In genomic region chr2:134256961-134257360, GRCh38 we compare ENCODE assay signal across 17 cellular contexts. TPM values are rescaled to one million over a fixed set of nuclear protein-coding genes. Genes with fewer than 3 reads are reported as not detected.
DNase-seq lines count a peak whose midpoint lies in the region; ATAC-seq and TF ChIP-seq lines count a peak whose summit lies in the region.
"Had no signal": no experiment of that assay in that cellular context is flagged by ENCODE, and none has a peak within 500 bp of the region (broad histone marks: within the 10 kb centered on the region; RNA-seq: fewer than 3 reads in every experiment).

No MANE protein-coding gene starts in this region.

- H3K4me3 ChIP-seq in GM12875 (ENCODE audit: low read depth, low read length): peak overlapping the region; percentile 34

- no peak overlapping the region for H3K27ac Mint-ChIP-seq in activated naive CD8-positive, alpha-beta T cell treated with anti-CD3 and anti-CD28 coated beads, Interleukin-2, amount 10 ng/mL, durations not matched to agents 7 days and 5 days
- H3K27ac Mint-ChIP-seq in activated naive CD8-positive, alpha-beta T cell treated with anti-CD3 and anti-CD28 coated beads, Interleukin-2, amount 50 U/mL, for 24 hours: no peak overlapping the region
- H3K27ac Mint-ChIP-seq in activated B cell treated with CpG ODN at 0.5 μM for 24 hours: peak overlapping the region; percentile 97
- peak overlapping the region; percentile 65 for H3K27ac Mint-ChIP-seq in stimulated activated naive B cell treated with anti-CD40 and anti-IgM and Interleukin-4, amounts not matched to agents 10 μg/mL and 1 μg/mL and 100 μg/mL, for 72 hours

- CTCF ChIA-PET in activated B cell treated with CpG ODN at 0.5 μM for 24 hours (lab: Charles Lee): interaction anchor here (1.1 to 4.0 kb wide), 3 partner anchors 12 to 155 kb away, joined by 4 to 22 read pairs (median 5); no protein-coding TSS in a partner anchor

- DNase-seq in activated naive CD8-positive, alpha-beta T cell treated with anti-CD3 and anti-CD28 coated beads, Interleukin-2, amount 10 ng/mL, durations not matched to agents 7 days and 5 days: no peak
- DNase-seq in activated naive CD8-positive, alpha-beta T cell treated with anti-CD3 and anti-CD28 coated beads, Interleukin-2, amount 50 U/mL, for 24 hours: no peak
- DNase-seq in activated B cell treated with CpG ODN at 0.5 μM for 24 hours (no peak), NCI-H345 (lab: John Stamatoyannopoulos, UW) (no peak), NCI-H146 treated with DMSO at 0.1 percent for 48 hours (lab: John Stamatoyannopoulos, UW; ENCODE audit: unreplicated experiment) (no peak)
- DNase-seq in stimulated activated naive B cell treated with anti-CD40 and anti-IgM and Interleukin-4, amounts not matched to agents 10 μg/mL and 1 μg/mL and 100 μg/mL, for 72 hours: no peak
- DNase-seq: DMS 273 treated with DMSO at 0.1 percent for 48 hours, EL, NCI-H1048, NCI-H146, NCI-H2107, NCI-H446, NCI-H82, SIG-M5 had no signal

- no peaks in the 10 kb centered on the region for H3K27me3 Mint-ChIP-seq in activated naive CD8-positive, alpha-beta T cell treated with anti-CD3 and anti-CD28 coated beads, Interleukin-2, amount 10 ng/mL, durations not matched to agents 7 days and 5 days
- H3K27me3 Mint-ChIP-seq in activated naive CD8-positive, alpha-beta T cell treated with anti-CD3 and anti-CD28 coated beads, Interleukin-2, amount 50 U/mL, for 24 hours: no peaks in the 10 kb centered on the region
- no peaks in the 10 kb centered on the region for H3K27me3 Mint-ChIP-seq in activated B cell treated with CpG ODN at 0.5 μM for 24 hours
- H3K27me3 Mint-ChIP-seq in stimulated activated naive B cell treated with anti-CD40 and anti-IgM and Interleukin-4, amounts not matched to agents 10 μg/mL and 1 μg/mL and 100 μg/mL, for 72 hours: no peaks in the 10 kb centered on the region

- intact Hi-C loops in activated B cell treated with CpG ODN at 0.5 μM for 24 hours (cut with micrococcal nuclease): no loop called here

- H3K4me1 Mint-ChIP-seq in activated naive CD8-positive, alpha-beta T cell treated with anti-CD3 and anti-CD28 coated beads, Interleukin-2, amount 10 ng/mL, durations not matched to agents 7 days and 5 days: peaks cover 73% of the 10 kb centered on the region
- peaks cover 93% of the 10 kb centered on the region for H3K4me1 Mint-ChIP-seq in activated naive CD8-positive, alpha-beta T cell treated with anti-CD3 and anti-CD28 coated beads, Interleukin-2, amount 50 U/mL, for 24 hours
- H3K4me1 Mint-ChIP-seq in activated B cell treated with CpG ODN at 0.5 μM for 24 hours: peaks cover 96% of the 10 kb centered on the region
- H3K4me1 Mint-ChIP-seq in stimulated activated naive B cell treated with anti-CD40 and anti-IgM and Interleukin-4, amounts not matched to agents 10 μg/mL and 1 μg/mL and 100 μg/mL, for 72 hours: peaks cover 68 to 91% of the 10 kb centered on the region in 2 donors

- H3K36me3 Mint-ChIP-seq in activated naive CD8-positive, alpha-beta T cell treated with anti-CD3 and anti-CD28 coated beads, Interleukin-2, amount 10 ng/mL, durations not matched to agents 7 days and 5 days: peaks cover 24% of the 10 kb centered on the region
- H3K36me3 Mint-ChIP-seq in activated naive CD8-positive, alpha-beta T cell treated with anti-CD3 and anti-CD28 coated beads, Interleukin-2, amount 50 U/mL, for 24 hours (ENCODE audit: low read depth): peaks cover 19% of the 10 kb centered on the region
- peaks cover 22% of the 10 kb centered on the region for H3K36me3 Mint-ChIP-seq in activated B cell treated with CpG ODN at 0.5 μM for 24 hours (ENCODE audit: low read depth)
- peaks cover 16 to 28% of the 10 kb centered on the region in 2 donors for H3K36me3 Mint-ChIP-seq in stimulated activated naive B cell treated with anti-CD40 and anti-IgM and Interleukin-4, amounts not matched to agents 10 μg/mL and 1 μg/mL and 100 μg/mL, for 72 hours

- ATAC-seq in activated naive CD8-positive, alpha-beta T cell treated with anti-CD3 and anti-CD28 coated beads, Interleukin-2, amount 10 ng/mL, durations not matched to agents 7 days and 5 days (ENCODE audit: low read depth): no peak
- ATAC-seq in activated naive CD8-positive, alpha-beta T cell treated with anti-CD3 and anti-CD28 coated beads, Interleukin-2, amount 50 U/mL, for 24 hours: no peak
- ATAC-seq in activated B cell treated with CpG ODN at 0.5 μM for 24 hours (ENCODE audit: low read depth) (no peak), GM18870 (IDR thresholded peaks at IDR 0.05; ENCODE audit: unreplicated experiment) (no peak)
- no peak for ATAC-seq in stimulated activated naive B cell treated with anti-CD40 and anti-IgM and Interleukin-4, amounts not matched to agents 10 μg/mL and 1 μg/mL and 100 μg/mL, for 72 hours (replicated peaks)
- ATAC-seq: HCT116 had no signal

- POLR2A ChIA-PET in activated naive CD8-positive, alpha-beta T cell treated with anti-CD3 and anti-CD28 coated beads, Interleukin-2, amount 10 ng/mL, durations not matched to agents 7 days and 5 days (lab: Charles Lee): interaction anchor here (1.0 to 2.0 kb wide), 3 partner anchors 31 to 138 kb away, joined by 7 read pairs; no protein-coding TSS in a partner anchor
- POLR2A ChIA-PET in activated B cell treated with CpG ODN at 0.5 μM for 24 hours (lab: Charles Lee): interaction anchor here (0.6 to 1.2 kb wide), 3 partner anchors 8 to 23 kb away, joined by 3 to 5 read pairs (median 4); no protein-coding TSS in a partner anchor

- peak overlapping the region; percentile 19 for H3K4me3 Mint-ChIP-seq in activated naive CD8-positive, alpha-beta T cell treated with anti-CD3 and anti-CD28 coated beads, Interleukin-2, amount 10 ng/mL, durations not matched to agents 7 days and 5 days
- no peak overlapping the region for H3K4me3 Mint-ChIP-seq in activated naive CD8-positive, alpha-beta T cell treated with anti-CD3 and anti-CD28 coated beads, Interleukin-2, amount 50 U/mL, for 24 hours
- peak overlapping the region; percentile 44 for H3K4me3 Mint-ChIP-seq in activated B cell treated with CpG ODN at 0.5 μM for 24 hours
- no peak overlapping the region for H3K4me3 Mint-ChIP-seq in stimulated activated naive B cell treated with anti-CD40 and anti-IgM and Interleukin-4, amounts not matched to agents 10 μg/mL and 1 μg/mL and 100 μg/mL, for 72 hours

- TF ChIP-seq CTCF in GM12875 (IDR thresholded peaks at IDR 0.05; ENCODE audit: borderline replicate concordance, insufficient read depth, low read depth, low read length) (no peak), activated B cell treated with CpG ODN at 0.5 μM for 24 hours (IDR thresholded peaks at IDR 0.05) (no peak)

- no peaks in the 10 kb centered on the region for H3K9me3 Mint-ChIP-seq in activated naive CD8-positive, alpha-beta T cell treated with anti-CD3 and anti-CD28 coated beads, Interleukin-2, amount 10 ng/mL, durations not matched to agents 7 days and 5 days
- no peaks in the 10 kb centered on the region for H3K9me3 Mint-ChIP-seq in activated naive CD8-positive, alpha-beta T cell treated with anti-CD3 and anti-CD28 coated beads, Interleukin-2, amount 50 U/mL, for 24 hours
- no peaks in the 10 kb centered on the region for H3K9me3 Mint-ChIP-seq in activated B cell treated with CpG ODN at 0.5 μM for 24 hours
- no peaks in the 10 kb centered on the region for H3K9me3 Mint-ChIP-seq in stimulated activated naive B cell treated with anti-CD40 and anti-IgM and Interleukin-4, amounts not matched to agents 10 μg/mL and 1 μg/mL and 100 μg/mL, for 72 hours

RNA-seq across cellular contexts. Expression of gene MGAT5, which starts 3.1 kb away (rescaled TPM):
- 10 to 100 TPM; 66.3 to 70.9 TPM for total RNA-seq in activated naive CD8-positive, alpha-beta T cell treated with anti-CD3 and anti-CD28 coated beads, Interleukin-2, amount 10 ng/mL, durations not matched to agents 7 days and 5 days
- 66.7 and 69.0 TPM in 2 replicates for total RNA-seq in activated B cell treated with CpG ODN at 0.5 μM for 24 hours

Comparison
In these comparisons a context has a peak if more than half of its experiments do, and no peak if none do; other contexts are left out.
1. H3K4me3 Mint-ChIP-seq: peak in activated naive CD8-positive, alpha-beta T cell treated with anti-CD3 and anti-CD28 coated beads, Interleukin-2, amount 10 ng/mL, durations not matched to agents 7 days and 5 days (single experiment) and activated B cell treated with CpG ODN at 0.5 μM for 24 hours (single experiment); none in activated naive CD8-positive, alpha-beta T cell treated with anti-CD3 and anti-CD28 coated beads, Interleukin-2, amount 50 U/mL, for 24 hours (single experiment) and stimulated activated naive B cell treated with anti-CD40 and anti-IgM and Interleukin-4, amounts not matched to agents 10 μg/mL and 1 μg/mL and 100 μg/mL, for 72 hours (0 of 2).
2. H3K27ac Mint-ChIP-seq: peak in activated B cell treated with CpG ODN at 0.5 μM for 24 hours (single experiment) and stimulated activated naive B cell treated with anti-CD40 and anti-IgM and Interleukin-4, amounts not matched to agents 10 μg/mL and 1 μg/mL and 100 μg/mL, for 72 hours (single experiment); none in activated naive CD8-positive, alpha-beta T cell treated with anti-CD3 and anti-CD28 coated beads, Interleukin-2, amount 10 ng/mL, durations not matched to agents 7 days and 5 days (single experiment) and activated naive CD8-positive, alpha-beta T cell treated with anti-CD3 and anti-CD28 coated beads, Interleukin-2, amount 50 U/mL, for 24 hours (single experiment).